13 cellular contexts compared by ENCODE assay signal in genomic region chr1:28190996-28191645, GRCh38. TPM values are rescaled to one million over a fixed set of nuclear protein-coding genes. Genes with fewer than 3 reads are reported as not detected.
DNase-seq lines count a peak whose midpoint lies in the region; ATAC-seq, FAIRE-seq and TF ChIP-seq lines count a peak whose summit lies in the region.
"Had no signal": no experiment of that assay in that cellular context is flagged by ENCODE, and none has a peak within 500 bp of the region (broad histone marks: within the 10 kb centered on the region; RNA-seq: fewer than 3 reads in every experiment).

No MANE protein-coding gene starts in this region.

- H3K4me2 ChIP-seq in A549 (0 out of 3 replicates have a peak overlapping the region, but pooled peaks have one; percentile 53), astrocyte (ENCODE audit: low read length) (no peak overlapping the region)

- ATAC-seq in A549 (peak in 1 of 2 experiments; percentile 23; a peak in 3 of 6 replicates), GM19467 (IDR thresholded peaks at IDR 0.05; ENCODE audit: unreplicated experiment) (no peak), GM18861 (IDR thresholded peaks at IDR 0.05; ENCODE audit: unreplicated experiment) (no peak)

- no peaks in the 10 kb centered on the region for H3K36me3 Mint-ChIP-seq in astrocyte (ENCODE audit: low read depth, unreplicated experiment)
- peaks cover 5% of the 10 kb centered on the region for H3K36me3 Mint-ChIP-seq in type B pancreatic cell

- no peak for DNase-seq in A549 (ENCODE audit: low read depth in 1 of 2, low spot score in 1 of 2)
- peak; percentile 41 for DNase-seq in CMK (ENCODE audit: low read depth)
- DNase-seq in astrocyte (ENCODE audit: low read depth) = no peak
- peak; percentile 10 for DNase-seq in kidney tubule cell (ENCODE audit: low spot score)
- no peak for DNase-seq in type B pancreatic cell (ENCODE audit: extremely low spot score, unreplicated experiment)
- DNase-seq: activated gamma-delta T cell treated with Interleukin-2 at 50 U/mL for 16 hours, C1 segment of cervical spinal cord, NCI-H2029 had no signal

- H3K4me3 ChIP-seq in A549 (no peak overlapping the region), astrocyte (ENCODE audit: insufficient read depth, low read depth, low read length) (no peak overlapping the region)

- no peaks in the 10 kb centered on the region for H3K36me3 ChIP-seq in astrocyte (ENCODE audit: insufficient read depth, low read length)

- POLR2A ChIA-PET in A549 (lab: Yijun Ruan, JAX) = interaction anchor here (1.0 kb wide), 1 partner anchor 104 kb away, joined by 3 read pairs; no protein-coding TSS in a partner anchor

- no peak for TF ChIP-seq CTCF in A549 (IDR thresholded peaks at IDR 0.05)
- TF ChIP-seq CTCF in astrocyte (IDR thresholded peaks at IDR 0.05; ENCODE audit: insufficient read depth, low read depth, low read length) = no peak
- TF ChIP-seq CTCF in type B pancreatic cell (conservative IDR thresholded peaks at IDR 0.05) = no peak

- H3K4me1 ChIP-seq in A549 (peaks cover 20% of the 10 kb centered on the region), astrocyte (ENCODE audit: insufficient read depth, low read length) (no peaks in the 10 kb centered on the region)

- H3K27me3 Mint-ChIP-seq in astrocyte (ENCODE audit: low read depth, unreplicated experiment) = no peaks in the 10 kb centered on the region
- H3K27me3 Mint-ChIP-seq in type B pancreatic cell = no peaks in the 10 kb centered on the region

- CTCF ChIA-PET in A549 (lab: Yijun Ruan, JAX) = interaction anchor here (1.1 to 4.0 kb wide), 3 partner anchors 17 to 100 kb away, joined by 3 to 17 read pairs (median 6); no protein-coding TSS in a partner anchor

- H3K27ac Mint-ChIP-seq in astrocyte (ENCODE audit: unreplicated experiment) (peak overlapping the region; percentile 85), type B pancreatic cell (no peak overlapping the region)
- H3K27ac Mint-ChIP-seq: activated CD4-positive, alpha-beta memory T cell treated with anti-CD3 and anti-CD28 coated beads, Interleukin-2, amount 10 ng/mL, durations not matched to agents 7 days and 5 days had no signal

- H2AFZ ChIP-seq in astrocyte (ENCODE audit: low read depth, low read length) = peak overlapping the region; percentile 64

- H3K4me3 Mint-ChIP-seq in astrocyte (ENCODE audit: unreplicated experiment) = no peak overlapping the region
- H3K4me3 Mint-ChIP-seq in type B pancreatic cell = no peak overlapping the region
- H3K4me3 Mint-ChIP-seq: activated CD4-positive, alpha-beta memory T cell treated with anti-CD3 and anti-CD28 coated beads, Interleukin-2, amount 10 ng/mL, durations not matched to agents 7 days and 5 days had no signal

- H3K9ac ChIP-seq in astrocyte (ENCODE audit: low read length) = no peak overlapping the region

- TF ChIP-seq EP300 in A549 (IDR thresholded peaks at IDR 0.05) = no peak

- H3K9me3 ChIP-seq in A549 = no peaks in the 10 kb centered on the region
- no peaks in the 10 kb centered on the region for H3K9me3 ChIP-seq in astrocyte (ENCODE audit: insufficient read depth, low read depth, low read length)

- TF ChIP-seq RAD21 in A549 (conservative IDR thresholded peaks at IDR 0.05 in 1 of 2, IDR thresholded peaks at IDR 0.05 in 1 of 2) = no peak

- WGBS in A549 (ENCODE audit: missing lambda C conversion rate) = 85% methylated on average over 12 of the region's 12 CpGs

- H3K79me2 ChIP-seq in astrocyte (ENCODE audit: insufficient read depth, low read length) = no peaks in the 10 kb centered on the region

- FAIRE-seq in A549 (lab: Jason Lieb, UNC) (no peak), astrocyte (lab: Jason Lieb, UNC) (no peak)
- FAIRE-seq: GM12891, TTC549 had no signal

- peak overlapping the region; percentile 57 to 64; a peak in 5 of 6 replicates for H3K27ac ChIP-seq in A549
- H3K27ac ChIP-seq in astrocyte (ENCODE audit: low read depth, low read length) = no peak overlapping the region

- no peak for TF ChIP-seq POLR2A in A549 (IDR thresholded peaks at IDR 0.05; ENCODE audit: low read length)

- H4K20me1 ChIP-seq in astrocyte (ENCODE audit: insufficient read depth, low read length) = no peaks in the 10 kb centered on the region

- H3K9me3 Mint-ChIP-seq in astrocyte (ENCODE audit: unreplicated experiment) (no peaks in the 10 kb centered on the region), type B pancreatic cell (no peaks in the 10 kb centered on the region)
- H3K9me3 Mint-ChIP-seq: activated CD4-positive, alpha-beta memory T cell treated with anti-CD3 and anti-CD28 coated beads, Interleukin-2, amount 10 ng/mL, durations not matched to agents 7 days and 5 days had no signal

- no peaks in the 10 kb centered on the region for H3K27me3 ChIP-seq in astrocyte (ENCODE audit: insufficient read depth, low read length)

- H3K4me1 Mint-ChIP-seq in astrocyte (ENCODE audit: low read depth, unreplicated experiment) (peaks cover 6% of the 10 kb centered on the region), type B pancreatic cell (ENCODE audit: unreplicated experiment) (peaks cover 6% of the 10 kb centered on the region)
- H3K4me1 Mint-ChIP-seq: activated CD4-positive, alpha-beta memory T cell treated with anti-CD3 and anti-CD28 coated beads, Interleukin-2, amount 10 ng/mL, durations not matched to agents 7 days and 5 days had no signal

TF ChIP-seq in A549, 52 proteins besides CTCF, POLR2A, EP300 and RAD21:
- TF ChIP-seq FOSL2 (IDR thresholded peaks at IDR 0.05) (no peak), FOSL2 (CRISPR knock-in tag; IDR thresholded peaks at IDR 0.05) (no peak)

RNA-seq across cellular contexts. Expression of gene PTAFR, which starts 14.6 kb away (rescaled TPM):
- 0.58 and 0.83 TPM in 2 replicates for polyA plus RNA-seq in A549 (2011; rRNA removed)
- 0.50 and 0.84 TPM in 2 replicates for polyA plus RNA-seq in A549 (2012; cell fraction: cytosol; rRNA removed)
- 0.26 and 0.40 TPM in 2 replicates for polyA plus RNA-seq in A549 (2012; cell fraction: nucleus; rRNA removed)
- 0.17 to 0.24 TPM (median 0.17 TPM) in 3 replicates for polyA plus RNA-seq in A549 (2017; fragmentation: RNase III; extraction: RNeasy Plus Mini Kit Qiagen cat#74134 plus additional on column Dnase treatment)
- 0.70 and 0.83 TPM in 2 replicates for polyA minus RNA-seq in A549 (2011; rRNA and poly(A)+ RNA removed)
- total RNA-seq in astrocyte = 0.24 and 0.32 TPM in 2 replicates
- total RNA-seq in type B pancreatic cell (ENCODE audit: low replicate concordance) = 0.48 and 0.95 TPM in 2 replicates

RNA-seq across cellular contexts. Expression of gene DNAJC8, which starts 41.7 kb away (rescaled TPM):
- polyA plus RNA-seq in A549 (2011; rRNA removed) = 67.0 and 93.7 TPM in 2 replicates
- 39.9 and 42.3 TPM in 2 replicates for polyA plus RNA-seq in A549 (2012; cell fraction: cytosol; rRNA removed)
- 19.3 and 29.0 TPM in 2 replicates for polyA plus RNA-seq in A549 (2012; cell fraction: nucleus; rRNA removed)
- 81.7 to 87.3 TPM (median 81.8 TPM) in 3 replicates for polyA plus RNA-seq in A549 (2017; fragmentation: RNase III; extraction: RNeasy Plus Mini Kit Qiagen cat#74134 plus additional on column Dnase treatment)
- 18.1 and 18.8 TPM in 2 replicates for polyA minus RNA-seq in A549 (2011; rRNA and poly(A)+ RNA removed)
- 86.9 and 91.3 TPM in 2 replicates for total RNA-seq in astrocyte
- total RNA-seq in type B pancreatic cell (ENCODE audit: low replicate concordance) = 60.3 and 90.2 TPM in 2 replicates

RNA-seq across cellular contexts. Expression of gene ATP5IF1, which starts 44.8 kb away (rescaled TPM):
- polyA plus RNA-seq in A549 (2011; rRNA removed) (102 and 178 TPM in 2 replicates), A549 (2017; fragmentation: RNase III; extraction: RNeasy Plus Mini Kit Qiagen cat#74134 plus additional on column Dnase treatment) (229 to 240 TPM (median 234 TPM) in 3 replicates)
- polyA plus RNA-seq in A549 (2012; cell fraction: cytosol; rRNA removed) = 245 and 347 TPM in 2 replicates
- 73.8 and 121 TPM in 2 replicates for polyA plus RNA-seq in A549 (2012; cell fraction: nucleus; rRNA removed)
- polyA minus RNA-seq in A549 (2011; rRNA and poly(A)+ RNA removed) = 9.6 and 12.8 TPM in 2 replicates
- total RNA-seq in astrocyte (157 and 160 TPM in 2 replicates), type B pancreatic cell (ENCODE audit: low replicate concordance) (143 and 144 TPM in 2 replicates)

Comparison
In these comparisons a context has a peak if more than half of its experiments do, and no peak if none do; other contexts are left out.
1. DNase-seq: peak in CMK (single experiment) and kidney tubule cell (single experiment); none in A549 (0 of 2), astrocyte (single experiment) and type B pancreatic cell (single experiment).